ENCODE assay signal across 21 cellular contexts in the genomic region with DNA sequence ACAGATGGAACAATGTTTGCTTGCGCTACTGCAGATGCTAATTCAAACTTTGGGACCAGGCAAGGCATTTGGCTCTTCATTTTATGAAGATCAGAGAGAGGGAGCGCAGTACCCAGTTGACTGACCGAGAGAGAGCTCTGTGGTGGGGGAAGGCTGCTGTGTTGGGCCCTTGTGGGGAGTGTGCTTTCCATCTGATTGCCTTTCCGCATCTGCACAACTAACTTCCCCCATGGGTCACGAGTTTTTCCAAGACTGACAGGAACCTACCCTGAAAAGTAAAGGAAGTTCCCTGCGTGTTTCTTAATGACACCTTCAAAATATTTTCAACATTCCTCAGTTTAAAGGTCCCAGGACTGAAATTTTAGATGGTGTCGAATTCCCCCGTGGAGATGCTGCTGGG. TPM values are rescaled to one million over a fixed set of nuclear protein-coding genes. Genes with fewer than 3 reads are reported as not detected.
DNase-seq lines count a peak whose midpoint lies in the region; ATAC-seq and TF ChIP-seq lines count a peak whose summit lies in the region.
"Had no signal": no experiment of that assay in that cellular context is flagged by ENCODE, and none has a peak within 500 bp of the region (broad histone marks: within the 10 kb centered on the region; RNA-seq: fewer than 3 reads in every experiment).

No MANE protein-coding gene starts in this region.

- 74 to 79% methylated on average over 4 to 6 of the region's 8 CpGs for WGBS in gastroesophageal sphincter (ENCODE audit: low coverage in 1 of 2), 2 donors

- no peak overlapping the region for H3K4me3 ChIP-seq in gastroesophageal sphincter
- H3K4me3 ChIP-seq: A549 had no signal

- TF ChIP-seq EP300 in gastroesophageal sphincter (IDR thresholded peaks at IDR 0.05) = no peak

- H3K4me3 Mint-ChIP-seq in activated CD8-positive, alpha-beta memory T cell treated with anti-CD3 and anti-CD28 coated beads, Interleukin-2, amount 10 ng/mL, durations not matched to agents 7 days and 5 days = no peak overlapping the region
- H3K4me3 Mint-ChIP-seq: nephron progenitor cell had no signal

- intact Hi-C loops in sciatic nerve (cut with DNase I) = no loop called here

- peak; percentile 31 for DNase-seq in activated CD8-positive, alpha-beta memory T cell treated with anti-CD3 and anti-CD28 coated beads, Interleukin-2, amount 10 ng/mL, durations not matched to agents 7 days and 5 days
- DNase-seq in activated CD8-positive, alpha-beta memory T cell treated with anti-CD3 and anti-CD28 coated beads, Interleukin-2, amount 50 U/mL, for 4 hours = no peak
- DNase-seq in Kasumi-1 (lab: John Stamatoyannopoulos, UW) (peak; percentile 30 to 40), sciatic nerve (ENCODE audit: low spot score) (no peak)
- DNase-seq: activated CD4-positive, CD25-positive, alpha-beta regulatory T cell; activated gamma-delta T cell treated with Interleukin-2 at 50 U/mL for 16 hours; left colon; MM.1S; NCI-H1694; NCI-H345; nephron progenitor cell; NK-92 treated with Interleukin-12 subunit alpha and Interleukin-12 subunit beta, amount 100 ng/mL, for 24 hours; stimulated activated CD4-positive, alpha-beta T cell treated with anti-CD3 and anti-CD28 coated beads, Interleukin-15, amount 100 ng/mL, for 24 hours; stimulated activated naive CD4-positive, alpha-beta T cell treated with Interleukin-2 at 50 U/mL for 16 hours; T-helper 1 cell had no signal

- peaks cover 15% of the 10 kb centered on the region for H3K36me3 Mint-ChIP-seq in activated CD8-positive, alpha-beta memory T cell treated with anti-CD3 and anti-CD28 coated beads, Interleukin-2, amount 10 ng/mL, durations not matched to agents 7 days and 5 days

- no peaks in the 10 kb centered on the region for H3K4me1 ChIP-seq in gastroesophageal sphincter

- no peaks in the 10 kb centered on the region for H3K9me3 ChIP-seq in gastroesophageal sphincter
- H3K9me3 ChIP-seq: A549 had no signal

- H3K36me3 ChIP-seq in gastroesophageal sphincter = no peaks in the 10 kb centered on the region

- H3K4me1 Mint-ChIP-seq in activated CD8-positive, alpha-beta memory T cell treated with anti-CD3 and anti-CD28 coated beads, Interleukin-2, amount 10 ng/mL, durations not matched to agents 7 days and 5 days = peaks cover 36% of the 10 kb centered on the region

- H3K9me3 Mint-ChIP-seq in activated CD8-positive, alpha-beta memory T cell treated with anti-CD3 and anti-CD28 coated beads, Interleukin-2, amount 10 ng/mL, durations not matched to agents 7 days and 5 days (ENCODE audit: low read depth) = no peaks in the 10 kb centered on the region
- H3K9me3 Mint-ChIP-seq: nephron progenitor cell had no signal

- peak overlapping the region in 2 of 4 donors; percentile 30 to 56 for H3K27ac ChIP-seq in gastroesophageal sphincter
- H3K27ac ChIP-seq: A549 had no signal

- H3K27ac Mint-ChIP-seq in activated CD8-positive, alpha-beta memory T cell treated with anti-CD3 and anti-CD28 coated beads, Interleukin-2, amount 10 ng/mL, durations not matched to agents 7 days and 5 days = peak overlapping the region; percentile 26

- no peaks in the 10 kb centered on the region for H3K27me3 Mint-ChIP-seq in activated CD8-positive, alpha-beta memory T cell treated with anti-CD3 and anti-CD28 coated beads, Interleukin-2, amount 10 ng/mL, durations not matched to agents 7 days and 5 days

- CTCF ChIA-PET in activated CD8-positive, alpha-beta memory T cell treated with anti-CD3 and anti-CD28 coated beads, Interleukin-2, amount 10 ng/mL, durations not matched to agents 7 days and 5 days (lab: Charles Lee) = interaction anchor here (1.2 to 4.7 kb wide), 4 partner anchors 9 to 23 kb away, joined by 4 to 34 read pairs (median 16); no protein-coding TSS in a partner anchor

- no peak for TF ChIP-seq POLR2A in gastroesophageal sphincter (IDR thresholded peaks at IDR 0.05)

- no peak for TF ChIP-seq CTCF in gastroesophageal sphincter (IDR thresholded peaks at IDR 0.05)

- ATAC-seq in activated CD8-positive, alpha-beta memory T cell treated with anti-CD3 and anti-CD28 coated beads, Interleukin-2, amount 10 ng/mL, durations not matched to agents 7 days and 5 days = no peak
- ATAC-seq in gastroesophageal sphincter = peak; percentile 53
- ATAC-seq in sciatic nerve = peak; percentile 75
- no peak for ATAC-seq in HG03520 (IDR thresholded peaks at IDR 0.05; ENCODE audit: unreplicated experiment)
- ATAC-seq in GM18907 (IDR thresholded peaks at IDR 0.05; ENCODE audit: unreplicated experiment) = no peak
- no peak for ATAC-seq in GM21423 (IDR thresholded peaks at IDR 0.05; ENCODE audit: unreplicated experiment)
- ATAC-seq: HCT116, left colon had no signal

- H3K27me3 ChIP-seq in gastroesophageal sphincter = no peaks in the 10 kb centered on the region

RNA-seq across cellular contexts. Expression of gene ARHGAP25, which starts 2.6 kb away (rescaled TPM):
- 100 to 1,000 TPM in 1 of 2 experiments, 10 to 100 TPM in 1; 90.2 to 126 TPM for total RNA-seq in activated CD8-positive, alpha-beta memory T cell treated with anti-CD3 and anti-CD28 coated beads, Interleukin-2, amount 10 ng/mL, durations not matched to agents 7 days and 5 days
- total RNA-seq in gastroesophageal sphincter (1 to 10 TPM; 2.2 to 7.3 (median 4.4) TPM), sciatic nerve (21.6 TPM)

Comparison
In these comparisons a context has a peak if more than half of its experiments do, and no peak if none do; other contexts are left out.
1. DNase-seq: peak in activated CD8-positive, alpha-beta memory T cell treated with anti-CD3 and anti-CD28 coated beads, Interleukin-2, amount 10 ng/mL, durations not matched to agents 7 days and 5 days (single experiment) and Kasumi-1 (2 of 2); none in activated CD8-positive, alpha-beta memory T cell treated with anti-CD3 and anti-CD28 coated beads, Interleukin-2, amount 50 U/mL, for 4 hours (single experiment) and sciatic nerve (single experiment).
2. ATAC-seq: peak in gastroesophageal sphincter (single experiment) and sciatic nerve (single experiment); none in activated CD8-positive, alpha-beta memory T cell treated with anti-CD3 and anti-CD28 coated beads, Interleukin-2, amount 10 ng/mL, durations not matched to agents 7 days and 5 days (single experiment), HG03520 (single experiment), GM18907 (single experiment) and GM21423 (single experiment).